In the genomic region with DNA sequence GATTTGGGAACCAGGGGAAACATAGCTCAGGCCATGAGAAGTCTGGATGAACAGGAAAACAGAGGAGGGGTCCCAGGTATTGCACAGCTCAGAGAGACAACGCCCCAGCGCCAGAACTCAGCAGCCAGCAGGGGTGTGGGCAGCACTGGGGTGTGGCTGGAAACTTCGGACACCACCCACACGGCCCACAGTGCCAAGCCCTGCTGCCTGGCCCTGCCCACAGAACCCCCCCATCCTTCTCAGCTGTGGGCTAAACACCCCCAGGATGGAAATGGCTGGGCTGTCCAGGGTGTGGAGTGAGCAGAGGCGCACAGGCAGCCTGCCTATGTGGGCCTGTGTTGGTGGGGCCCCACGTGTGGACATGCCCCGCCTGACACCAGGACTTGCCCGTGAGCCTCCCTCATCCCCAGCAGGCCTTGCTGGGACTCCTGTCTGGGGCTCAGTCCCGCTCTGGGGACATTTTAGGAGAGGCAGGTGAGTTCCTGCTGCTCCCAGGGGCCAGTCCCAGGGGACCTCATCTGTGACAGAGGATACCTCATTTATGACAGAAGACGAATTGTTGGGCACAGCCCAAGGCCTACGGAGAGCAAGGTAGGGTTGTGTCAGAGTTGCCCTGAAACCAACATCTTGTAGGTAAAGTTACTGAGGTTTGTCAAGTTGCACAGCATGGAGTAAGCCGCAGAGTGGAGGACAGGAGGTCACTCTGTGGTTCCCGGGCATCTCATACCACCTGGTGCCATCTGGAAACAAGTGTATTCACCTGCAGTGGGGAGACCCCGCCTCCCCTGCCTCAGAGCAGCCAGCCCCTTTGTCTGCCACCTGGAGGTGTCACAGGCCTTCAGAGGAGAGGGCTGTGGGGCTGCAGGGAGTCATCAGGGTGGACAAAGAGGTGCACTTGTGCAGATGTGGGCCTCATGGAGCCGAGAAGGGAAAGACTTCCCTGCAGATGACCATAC, we compare ENCODE assay signal across 13 cellular contexts.
DNase-seq lines count a peak whose midpoint lies in the region; ATAC-seq and TF ChIP-seq lines count a peak whose summit lies in the region.
"Had no signal": no experiment of that assay in that cellular context is flagged by ENCODE, and none has a peak within 500 bp of the region (broad histone marks: within the 10 kb centered on the region; RNA-seq: fewer than 3 reads in every experiment).

No MANE protein-coding gene starts in this region.

- H3K27ac ChIP-seq in osteoblast (ENCODE audit: low read depth, low read length), result peak overlapping the region; percentile 48

- H3K36me3 ChIP-seq in Loucy (ENCODE audit: insufficient read depth, low read length) (no peaks in the 10 kb centered on the region), osteoblast (ENCODE audit: insufficient read depth, low read length) (no peaks in the 10 kb centered on the region)

- no peaks in the 10 kb centered on the region for H3K27me3 ChIP-seq in Loucy (ENCODE audit: insufficient read depth, low read length, poor library complexity, severe bottlenecking)
- H3K27me3 ChIP-seq in osteoblast (ENCODE audit: insufficient read depth, low read length), result no peaks in the 10 kb centered on the region

- DNase-seq in COLO668 (lab: John Stamatoyannopoulos, UW; ENCODE audit: unreplicated experiment) (peak; percentile 37), osteoblast (ENCODE audit: insufficient read length, low spot score, missing footprints) (no peak), NOMO-1 treated with dmso at 0.1 percent for 144 hours (lab: John Stamatoyannopoulos, UW; ENCODE audit: unreplicated experiment) (no peak)
- peak; percentile 39 for DNase-seq in activated naive CD8-positive, alpha-beta T cell treated with anti-CD3 and anti-CD28 coated beads, Interleukin-2, amount 50 U/mL, for 24 hours
- DNase-seq: activated CD4-positive, CD25-positive, alpha-beta regulatory T cell treated with anti-CD3 and anti-CD28 coated beads, Interleukin-2, amount 50 U/mL, for 72 hours; aorta; naive B cell; NCI-H1436; SHP77; stimulated activated CD4-positive, alpha-beta T cell treated with anti-CD3 and anti-CD28 coated beads, Interleukin-12 subunit alpha, Interleukin-12 subunit beta, amount 100 ng/mL, for 4 hours had no signal

- H3K4me1 Mint-ChIP-seq in activated naive CD8-positive, alpha-beta T cell treated with anti-CD3 and anti-CD28 coated beads, Interleukin-2, amount 50 U/mL, for 24 hours, result peaks cover 59% of the 10 kb centered on the region

- H3K4me1 ChIP-seq in Loucy (ENCODE audit: insufficient read depth, low read length, poor library complexity, severe bottlenecking) (peaks cover 25% of the 10 kb centered on the region), osteoblast (ENCODE audit: insufficient read depth, low read length) (peaks cover 8% of the 10 kb centered on the region)

- H4K20me1 ChIP-seq in Loucy (ENCODE audit: insufficient read depth, low read length, poor library complexity, severe bottlenecking), result no peaks in the 10 kb centered on the region
- no peaks in the 10 kb centered on the region for H4K20me1 ChIP-seq in osteoblast (ENCODE audit: insufficient read depth, low read length)

- H3K4me3 ChIP-seq in Loucy (ENCODE audit: low read length, poor library complexity, severe bottlenecking) (no peak overlapping the region), osteoblast (ENCODE audit: insufficient read depth, low read length) (no peak overlapping the region)

- peaks cover 7% of the 10 kb centered on the region for H3K9me3 Mint-ChIP-seq in activated naive CD8-positive, alpha-beta T cell treated with anti-CD3 and anti-CD28 coated beads, Interleukin-2, amount 50 U/mL, for 24 hours
- H3K9me3 Mint-ChIP-seq: naive B cell had no signal

- peak overlapping the region; percentile 98 for H3K27ac Mint-ChIP-seq in activated naive CD8-positive, alpha-beta T cell treated with anti-CD3 and anti-CD28 coated beads, Interleukin-2, amount 50 U/mL, for 24 hours

- H3K9me3 ChIP-seq in Loucy (ENCODE audit: insufficient read depth, low read depth, low read length) (no peaks in the 10 kb centered on the region), osteoblast (ENCODE audit: low read depth, low read length) (no peaks in the 10 kb centered on the region)

- H3F3A ChIP-seq in Loucy (ENCODE audit: low read depth), result no peaks in the 10 kb centered on the region

- H3K36me3 Mint-ChIP-seq in activated naive CD8-positive, alpha-beta T cell treated with anti-CD3 and anti-CD28 coated beads, Interleukin-2, amount 50 U/mL, for 24 hours (ENCODE audit: low read depth), result peaks cover 3% of the 10 kb centered on the region
- H3K36me3 Mint-ChIP-seq: naive B cell had no signal

- TF ChIP-seq CTCF in Loucy (conservative IDR thresholded peaks at IDR 0.05; ENCODE audit: low read length) (no peak), osteoblast (IDR thresholded peaks at IDR 0.05; ENCODE audit: extremely low read depth, low read depth, low read length) (no peak)

- H3K9ac ChIP-seq in Loucy (ENCODE audit: low read depth, low read length, poor library complexity, severe bottlenecking), result peak overlapping the region; percentile 25

- no peaks in the 10 kb centered on the region for H3K27me3 Mint-ChIP-seq in activated naive CD8-positive, alpha-beta T cell treated with anti-CD3 and anti-CD28 coated beads, Interleukin-2, amount 50 U/mL, for 24 hours
- H3K27me3 Mint-ChIP-seq: naive B cell had no signal

- peak overlapping the region; percentile 57 for H3K4me3 Mint-ChIP-seq in activated naive CD8-positive, alpha-beta T cell treated with anti-CD3 and anti-CD28 coated beads, Interleukin-2, amount 50 U/mL, for 24 hours

- ATAC-seq in activated naive CD8-positive, alpha-beta T cell treated with anti-CD3 and anti-CD28 coated beads, Interleukin-2, amount 50 U/mL, for 24 hours, result peak; percentile 47
- ATAC-seq in HG03159 (IDR thresholded peaks at IDR 0.05; ENCODE audit: unreplicated experiment) (no peak), GM19023 (IDR thresholded peaks at IDR 0.05; ENCODE audit: unreplicated experiment) (no peak)

- H3K4me2 ChIP-seq in Loucy (ENCODE audit: low read depth, low read length, poor library complexity, severe bottlenecking) (peak overlapping the region; percentile 35), osteoblast (ENCODE audit: insufficient read depth, low read length) (no peak overlapping the region)

- no peaks in the 10 kb centered on the region for H3K9me2 ChIP-seq in Loucy (replicated peaks; ENCODE audit: low read depth, low read length)

- no peaks in the 10 kb centered on the region for H3K79me2 ChIP-seq in Loucy (ENCODE audit: insufficient read depth, low read length)
- H3K79me2 ChIP-seq in osteoblast (ENCODE audit: insufficient read depth, low read length), result no peaks in the 10 kb centered on the region

- H2AFZ ChIP-seq in Loucy (ENCODE audit: low read length) (no peak overlapping the region), osteoblast (ENCODE audit: low read length) (no peak overlapping the region)

Comparison
In these comparisons a context has a peak if more than half of its experiments do, and no peak if none do; other contexts are left out.
1. DNase-seq: peak in COLO668 (single experiment) and activated naive CD8-positive, alpha-beta T cell treated with anti-CD3 and anti-CD28 coated beads, Interleukin-2, amount 50 U/mL, for 24 hours (single experiment); none in osteoblast (single experiment) and NOMO-1 treated with dmso at 0.1 percent for 144 hours (single experiment).